Comparison of ENCODE assay signal across 27 cellular contexts in genomic region chr10:71203124-71203523, GRCh38. TPM values are rescaled to one million over a fixed set of nuclear protein-coding genes. Genes with fewer than 3 reads are reported as not detected.
"Had no signal": no experiment of that assay in that cellular context is flagged by ENCODE, and none has a peak within 500 bp of the region (broad histone marks: within the 10 kb centered on the region; RNA-seq: fewer than 3 reads in every experiment).

No MANE protein-coding gene starts in this region.

- H3K27ac ChIP-seq: brain microvascular endothelial cell, esophagus muscularis mucosa, foreskin keratinocyte, gastrocnemius medialis, VCaP had no signal

- ATAC-seq: effector memory CD8-positive, alpha-beta T cell; gastrocnemius medialis had no signal

- DNase-seq: activated CD4-positive, alpha-beta memory T cell treated with anti-CD3 and anti-CD28 coated beads, Interleukin-2, amount 10 ng/mL, durations not matched to agents 7 days and 5 days; activated CD4-positive, alpha-beta T cell treated with anti-CD3 and anti-CD28 coated beads for 1 hour; activated CD4-positive, alpha-beta T cell treated with anti-CD3 and anti-CD28 coated beads for 4 hours; activated CD4-positive, alpha-beta T cell treated with anti-CD3 and anti-CD28 coated beads, Interleukin-2, amount 10 ng/mL, durations not matched to agents 7 days and 5 days; activated CD4-positive, alpha-beta T cell treated with anti-CD3 and anti-CD28 coated beads, Interleukin-2, amount 50 U/mL, for 4 hours; activated naive CD4-positive, alpha-beta T cell treated with anti-CD3 and anti-CD28 coated beads for 36 hours; activated T-cell treated with anti-CD3 and anti-CD28 coated beads, Interleukin-2, amount 50 U/mL, for 1 hour; activated T-cell treated with anti-CD3 and anti-CD28 coated beads, Interleukin-2, amount 50 U/mL, for 48 hours; amniotic stem cell; anterior cingulate cortex; brain microvascular endothelial cell; caudate nucleus; cortex of kidney; dermis blood vessel endothelial cell; effector CD4-positive, alpha-beta T cell; effector memory CD8-positive, alpha-beta T cell; erythroblast; gastrocnemius medialis; T-helper 2 cell had no signal

- H3K36me3 Mint-ChIP-seq: activated naive CD8-positive, alpha-beta T cell had no signal

- H3K9me3 ChIP-seq: gastrocnemius medialis had no signal

- H3K27me3 ChIP-seq: brain microvascular endothelial cell, esophagus muscularis mucosa, gastrocnemius medialis had no signal

- H3K4me1 ChIP-seq: esophagus muscularis mucosa, foreskin keratinocyte, gastrocnemius medialis had no signal

- H3K4me3 Mint-ChIP-seq: activated CD4-positive, alpha-beta memory T cell treated with anti-CD3 and anti-CD28 coated beads, Interleukin-2, amount 10 ng/mL, durations not matched to agents 7 days and 5 days; activated CD4-positive, alpha-beta T cell treated with anti-CD3 and anti-CD28 coated beads, Interleukin-2, amount 10 ng/mL, durations not matched to agents 7 days and 5 days; activated naive CD4-positive, alpha-beta T cell treated with anti-CD3 and anti-CD28 coated beads for 36 hours; activated naive CD8-positive, alpha-beta T cell; activated T-helper 1 cell treated with anti-CD3 and anti-CD28 coated beads, Interleukin-12 subunit alpha, Interleukin-12 subunit beta, Interleukin-2, Interleukin-4 antibody, amounts not matched to agents 30 ng/mL and 10 ng/mL and 1 ng/mL, durations not matched to agents 14 hours and 24 hours and 36 hours; effector memory CD8-positive, alpha-beta T cell; WTC11 had no signal

- H3K4me3 ChIP-seq: esophagus muscularis mucosa, gastrocnemius medialis had no signal

- H3K27ac Mint-ChIP-seq: activated CD4-positive, alpha-beta memory T cell treated with anti-CD3 and anti-CD28 coated beads, Interleukin-2, amount 10 ng/mL, durations not matched to agents 7 days and 5 days; activated CD4-positive, alpha-beta T cell treated with anti-CD3 and anti-CD28 coated beads, Interleukin-2, amount 10 ng/mL, durations not matched to agents 7 days and 5 days; activated naive CD4-positive, alpha-beta T cell treated with anti-CD3 and anti-CD28 coated beads for 36 hours; activated naive CD8-positive, alpha-beta T cell; activated T-helper 1 cell treated with anti-CD3 and anti-CD28 coated beads, Interleukin-12 subunit alpha, Interleukin-12 subunit beta, Interleukin-2, Interleukin-4 antibody, amounts not matched to agents 30 ng/mL and 10 ng/mL and 1 ng/mL, durations not matched to agents 14 hours and 24 hours and 36 hours; activated T-helper 2 cell treated with anti-CD3 and anti-CD28 coated beads, Interferon-gamma antibody, Interleukin-2, Interleukin-4, amounts not matched to agents 10 μg/mL and 5 μg/mL and 100 μg/mL, durations not matched to agents 14 hours and 24 hours and 36 hours; effector memory CD8-positive, alpha-beta T cell; WTC11 had no signal

- H3K36me3 ChIP-seq: brain microvascular endothelial cell, esophagus muscularis mucosa, gastrocnemius medialis had no signal

- H3K9me3 Mint-ChIP-seq: effector memory CD8-positive, alpha-beta T cell had no signal

- H3K4me1 Mint-ChIP-seq: activated CD4-positive, alpha-beta memory T cell treated with anti-CD3 and anti-CD28 coated beads, Interleukin-2, amount 10 ng/mL, durations not matched to agents 7 days and 5 days; activated CD4-positive, alpha-beta T cell treated with anti-CD3 and anti-CD28 coated beads, Interleukin-2, amount 10 ng/mL, durations not matched to agents 7 days and 5 days had no signal

RNA-seq across cellular contexts. Expression of gene UNC5B, which starts 9.2 kb away (rescaled TPM):
- total RNA-seq: activated CD4-positive, alpha-beta memory T cell treated with anti-CD3 and anti-CD28 coated beads, Interleukin-2, amount 10 ng/mL, durations not matched to agents 7 days and 5 days; activated CD4-positive, alpha-beta T cell treated with anti-CD3 and anti-CD28 coated beads, Interleukin-2, amount 10 ng/mL, durations not matched to agents 7 days and 5 days; activated T-helper 2 cell treated with anti-CD3 and anti-CD28 coated beads, Interferon-gamma antibody, Interleukin-2, Interleukin-4, amounts not matched to agents 10 μg/mL and 5 μg/mL and 100 μg/mL, durations not matched to agents 14 hours and 24 hours and 36 hours; T-helper 1 cell treated with Interleukin-12 subunit alpha and Interleukin-12 subunit beta and Interleukin-4 antibody, amounts not matched to agents 30 ng/mL and 1 ng/mL, for 36 hours had no signal
